27 cellular contexts compared by ENCODE assay signal in genomic region chr4:666822-667544, GRCh38. TPM values are rescaled to one million over a fixed set of nuclear protein-coding genes. Genes with fewer than 3 reads are reported as not detected.
DNase-seq lines count a peak whose midpoint lies in the region; ATAC-seq and TF ChIP-seq lines count a peak whose summit lies in the region.
"Had no signal": no experiment of that assay in that cellular context is flagged by ENCODE, and none has a peak within 500 bp of the region (broad histone marks: within the 10 kb centered on the region; RNA-seq: fewer than 3 reads in every experiment).

No MANE protein-coding gene starts in this region.

- no peaks in the 10 kb centered on the region for H3K9me3 ChIP-seq in mucosa of descending colon
- H3K9me3 ChIP-seq: SJCRH30, suprapubic skin had no signal

- no peaks in the 10 kb centered on the region for H3K36me3 Mint-ChIP-seq in IgD-negative memory B cell
- peaks cover 4% of the 10 kb centered on the region for H3K36me3 Mint-ChIP-seq in chondrocyte (ENCODE audit: low read depth)

- H3K9me3 Mint-ChIP-seq in IgD-negative memory B cell, result no peaks in the 10 kb centered on the region
- H3K9me3 Mint-ChIP-seq in chondrocyte (ENCODE audit: low read depth), result no peaks in the 10 kb centered on the region
- H3K9me3 Mint-ChIP-seq: naive thymus-derived CD4-positive, alpha-beta T cell had no signal

- no peak overlapping the region for H3K4me3 ChIP-seq in mucosa of descending colon
- H3K4me3 ChIP-seq: cardiac muscle cell, coronary artery, SJCRH30, suprapubic skin had no signal

- no peaks in the 10 kb centered on the region for H3K36me3 ChIP-seq in mucosa of descending colon (ENCODE audit: low read depth)

- TF ChIP-seq CTCF in chondrocyte (IDR thresholded peaks at IDR 0.05) (no peak), mucosa of descending colon (IDR thresholded peaks at IDR 0.05) (no peak)

- peaks cover 3% of the 10 kb centered on the region for H3K4me1 ChIP-seq in mucosa of descending colon (ENCODE audit: low read depth)
- H3K4me1 ChIP-seq: SJCRH30 had no signal

- peaks cover 4 to 6% (median 4%) of the 10 kb centered on the region in 3 donors for H3K4me1 Mint-ChIP-seq in IgD-negative memory B cell
- H3K4me1 Mint-ChIP-seq in chondrocyte (ENCODE audit: low read depth), result peaks cover 2% of the 10 kb centered on the region

- H3K27me3 Mint-ChIP-seq in IgD-negative memory B cell (no peaks in the 10 kb centered on the region), chondrocyte (ENCODE audit: low read depth) (no peaks in the 10 kb centered on the region)
- H3K27me3 Mint-ChIP-seq: naive thymus-derived CD4-positive, alpha-beta T cell had no signal

- ATAC-seq in mucosa of descending colon, result no peak
- ATAC-seq: activated CD8-positive, alpha-beta T cell treated with anti-CD3 and anti-CD28 coated beads, Interleukin-2, amount 10 ng/mL, durations not matched to agents 7 days and 5 days; naive thymus-derived CD4-positive, alpha-beta T cell had no signal

- H3K4me3 Mint-ChIP-seq in IgD-negative memory B cell, result peak overlapping the region in 1 of 4 donors; percentile 66
- no peak overlapping the region for H3K4me3 Mint-ChIP-seq in chondrocyte (ENCODE audit: unreplicated experiment)
- H3K4me3 Mint-ChIP-seq: activated CD8-positive, alpha-beta T cell treated with anti-CD3 and anti-CD28 coated beads, Interleukin-2, amount 10 ng/mL, durations not matched to agents 7 days and 5 days had no signal

- H3K27ac Mint-ChIP-seq in IgD-negative memory B cell, result peak overlapping the region in 2 of 3 donors; percentile 43 to 58
- peak overlapping the region; percentile 27 for H3K27ac Mint-ChIP-seq in chondrocyte (ENCODE audit: unreplicated experiment)
- H3K27ac Mint-ChIP-seq: activated CD8-positive, alpha-beta T cell treated with anti-CD3 and anti-CD28 coated beads, Interleukin-2, amount 10 ng/mL, durations not matched to agents 7 days and 5 days had no signal

- no peak for DNase-seq in chondrocyte (ENCODE audit: low spot score)
- DNase-seq in mucosa of descending colon, result peak in 2 of 3 donors; percentile 21 to 45
- DNase-seq in MV-4-11 (lab: John Stamatoyannopoulos, UW), result no peak
- no peak for DNase-seq in LoVo (ENCODE audit: low spot score)
- no peak for DNase-seq in SKM-1 (lab: John Stamatoyannopoulos, UW; ENCODE audit: unreplicated experiment)
- DNase-seq: activated CD4-positive, alpha-beta T cell treated with anti-CD3 and anti-CD28 coated beads for 4 hours; activated CD8-positive, alpha-beta T cell treated with anti-CD3 and anti-CD28 coated beads, Interleukin-2, amount 10 ng/mL, durations not matched to agents 7 days and 5 days; activated effector memory CD4-positive, alpha-beta T cell treated with Interleukin-2 at 50 U/mL for 16 hours; effector memory CD4-positive, alpha-beta T cell; IMR-90; midbrain; naive thymus-derived CD4-positive, alpha-beta T cell; NCI-H1048; NCI-H446; NCI-H774; small intestine; stimulated activated naive CD4-positive, alpha-beta T cell; T1000; WERI-Rb-1 had no signal

- intact Hi-C loops in mucosa of descending colon (cut with DNase I, micrococcal nuclease), result no loop called here

RNA-seq across cellular contexts. Expression of gene ATP5ME, which starts 7.1 kb away (rescaled TPM):
- polyA plus RNA-seq in IgD-negative memory B cell, result 430 TPM
- total RNA-seq in chondrocyte (240 to 279 TPM (median 256 TPM) in 3 replicates), mucosa of descending colon (100 to 1,000 TPM; 330 to 467 (median 399) TPM)

RNA-seq across cellular contexts. Expression of gene MYL5, which starts 7.4 kb away (rescaled TPM):
- polyA plus RNA-seq in IgD-negative memory B cell, result 8.3 TPM
- total RNA-seq in chondrocyte (22.8 to 26.5 TPM (median 25.6 TPM) in 3 replicates), mucosa of descending colon (10 to 100 TPM; 26.1 to 52.5 (median 50.7) TPM)

RNA-seq across cellular contexts. Expression of gene SLC49A3, which starts 22.0 kb away (rescaled TPM):
- polyA plus RNA-seq in IgD-negative memory B cell, result 0.97 TPM
- total RNA-seq in chondrocyte (0.85 to 1.3 TPM (median 0.89 TPM) in 3 replicates), mucosa of descending colon (10 to 100 TPM in 2 of 3 donors, 1 to 10 TPM in 1; 9.9 to 14.1 (median 11.5) TPM)
- total RNA-seq: G401, H4, SJCRH30 had no signal
- polyA plus RNA-seq: AG04450; naive thymus-derived CD4-positive, alpha-beta T cell had no signal

RNA-seq across cellular contexts. Expression of gene PCGF3, which starts 38.6 kb away (rescaled TPM):
- 6.1 TPM for polyA plus RNA-seq in IgD-negative memory B cell
- total RNA-seq in chondrocyte (54.1 to 60.8 TPM (median 55.4 TPM) in 3 replicates), mucosa of descending colon (10 to 100 TPM; 45.5 to 66.9 (median 56.7) TPM)

RNA-seq across cellular contexts. Expression of gene PDE6B, which starts 41.6 kb away (rescaled TPM):
- polyA plus RNA-seq in IgD-negative memory B cell, result 16.6 TPM
- 0.46 to 2.3 TPM (median 2.3 TPM) in 3 replicates for total RNA-seq in chondrocyte
- 1 to 10 TPM; 1.0 to 2.9 (median 1.2) TPM for total RNA-seq in mucosa of descending colon
- total RNA-seq: H4, SJCRH30 had no signal
- polyA plus RNA-seq: IMR-90 had no signal

Comparison
In these comparisons a context has a peak if more than half of its experiments do, and no peak if none do; other contexts are left out.
1. DNase-seq: peak in mucosa of descending colon (2 of 3); none in chondrocyte (single experiment), MV-4-11 (single experiment), LoVo (single experiment) and SKM-1 (single experiment).